Comparison of ENCODE assay signal across 27 cellular contexts in genomic region chr7:77226357-77226839, GRCh38. TPM values are rescaled to one million over a fixed set of nuclear protein-coding genes. Genes with fewer than 3 reads are reported as not detected.
A peak's percentile ranks its signal among the peaks of the same experiment; 100 is the strongest.
DNase-seq lines count a peak whose midpoint lies in the region; ATAC-seq and TF ChIP-seq lines count a peak whose summit lies in the region.
"Had no signal": no experiment of that assay in that cellular context is flagged by ENCODE, and none has a peak within 500 bp of the region (broad histone marks: within the 10 kb centered on the region; RNA-seq: fewer than 3 reads in every experiment).

No MANE protein-coding gene starts in this region.

- intact Hi-C loops in ascending aorta (cut with DNase I) = no loop called here

- no peaks in the 10 kb centered on the region for H3K9me3 ChIP-seq in ascending aorta
- H3K9me3 ChIP-seq: BE2C had no signal

- H3K36me3 ChIP-seq in ACC112 (ENCODE audit: insufficient read depth, low read length) (no peaks in the 10 kb centered on the region), ascending aorta (no peaks in the 10 kb centered on the region)
- H3K36me3 ChIP-seq: BE2C had no signal

- H3K27me3 ChIP-seq in ACC112 (ENCODE audit: insufficient read depth, low read length) = no peaks in the 10 kb centered on the region
- H3K27me3 ChIP-seq in ascending aorta = no peaks in the 10 kb centered on the region

- H3K27ac ChIP-seq in ACC112 (ENCODE audit: low read depth, low read length) (0 out of 2 replicates have a peak overlapping the region, but pooled peaks have one; percentile 7), ascending aorta (peak overlapping the region; percentile 40 to 60)

- peak; percentile 59 for ATAC-seq in omental fat pad (ENCODE audit: low FRiP score)
- ATAC-seq in GM21619 (IDR thresholded peaks at IDR 0.05; ENCODE audit: unreplicated experiment) = no peak
- ATAC-seq: activated CD8-positive, alpha-beta memory T cell treated with anti-CD3 and anti-CD28 coated beads, Interleukin-2, amount 10 ng/mL, durations not matched to agents 7 days and 5 days had no signal

- no peak overlapping the region for H2AFZ ChIP-seq in ACC112 (ENCODE audit: low read length, unreplicated experiment)

- no peak overlapping the region for H3K4me3 ChIP-seq in ACC112 (ENCODE audit: low read depth, low read length)
- no peak overlapping the region for H3K4me3 ChIP-seq in ascending aorta
- H3K4me3 ChIP-seq in fibroblast of mammary gland (ENCODE audit: control insufficient read depth, low read depth, low read length) = no peak overlapping the region
- H3K4me3 ChIP-seq: lung had no signal

- TF ChIP-seq CTCF in ascending aorta (IDR thresholded peaks at IDR 0.05) = no peak
- no peak for TF ChIP-seq CTCF in fibroblast of mammary gland (conservative IDR thresholded peaks at IDR 0.05; ENCODE audit: control insufficient read depth, insufficient read depth, low read depth, low read length)
- TF ChIP-seq CTCF in omental fat pad (IDR thresholded peaks at IDR 0.05) = no peak

- H3K79me2 ChIP-seq in ACC112 (ENCODE audit: control insufficient read depth, insufficient read depth, low read length, unreplicated experiment) = no peaks in the 10 kb centered on the region

- peaks cover 13% of the 10 kb centered on the region for H3K4me1 ChIP-seq in ACC112 (ENCODE audit: control insufficient read depth, insufficient read depth, low read length, unreplicated experiment)
- no peaks in the 10 kb centered on the region for H3K4me1 ChIP-seq in ascending aorta
- H3K4me1 ChIP-seq: BE2C had no signal

- no peak for DNase-seq in ascending aorta (ENCODE audit: low spot score in 2 of 2)
- peak; percentile 8 for DNase-seq in fibroblast of mammary gland (ENCODE audit: low read depth)
- DNase-seq in omental fat pad (ENCODE audit: low spot score) = no peak
- DNase-seq in T-helper 1 cell = no peak
- no peak for DNase-seq in NCI-H748 treated with DMSO at 0.1 percent for 48 hours (lab: John Stamatoyannopoulos, UW)
- no peak for DNase-seq in islet precursor cell
- DNase-seq: activated CD4-positive, alpha-beta T cell treated with anti-CD3 and anti-CD28 coated beads, Interleukin-2, amount 10 ng/mL, durations not matched to agents 7 days and 5 days; activated CD8-positive, alpha-beta memory T cell treated with anti-CD3 and anti-CD28 coated beads, Interleukin-2, amount 10 ng/mL, durations not matched to agents 7 days and 5 days; BE2C; central memory CD4-positive, alpha-beta T cell; effector CD4-positive, alpha-beta T cell; erythroblast; KBM-7; kidney; MM.1S; NCI-H1436; NCI-H510A treated with DMSO at 0.1 percent for 48 hours; stimulated activated CD4-positive, alpha-beta T cell treated with anti-CD3 and anti-CD28 coated beads, Interleukin-1b, Interleukin-23, amount 100 ng/mL, for 48 hours had no signal

RNA-seq across cellular contexts. Expression of gene FGL2, which starts 26.8 kb away (rescaled TPM):
- total RNA-seq in ascending aorta (77.9 TPM), omental fat pad (10 to 100 TPM; 31.3 to 92.2 (median 53.4) TPM)
- total RNA-seq: A673, astrocyte, G401, HT-29, neural crest cell, SK-MEL-5 had no signal
